In genomic region chr5:93401844-93402243, GRCh38 we compare ENCODE assay signal across 13 cellular contexts.
A peak's percentile ranks its signal among the peaks of the same experiment; 100 is the strongest.
DNase-seq lines count a peak whose midpoint lies in the region; TF ChIP-seq lines count a peak whose summit lies in the region.
"Had no signal": no experiment of that assay in that cellular context is flagged by ENCODE, and none has a peak within 500 bp of the region (broad histone marks: within the 10 kb centered on the region; RNA-seq: fewer than 3 reads in every experiment).

No MANE protein-coding gene starts in this region.

- H3K27me3 Mint-ChIP-seq in brain = no peaks in the 10 kb centered on the region

- H3K4me2 ChIP-seq in MM.1S (ENCODE audit: low read depth, low read length) = peak overlapping the region; percentile 24; the same call in 1 of the 2 replicates

- H3K27me3 ChIP-seq in MM.1S (replicated peaks; ENCODE audit: insufficient read depth, low read length) = no peaks in the 10 kb centered on the region

- H3K9me2 ChIP-seq in MM.1S (replicated peaks; ENCODE audit: insufficient read depth, low read length) = no peaks in the 10 kb centered on the region

- H2AFZ ChIP-seq in MM.1S (ENCODE audit: low read length) = no peak overlapping the region
- H2AFZ ChIP-seq: GM23248 had no signal

- DNase-seq in MM.1S (peak; percentile 56), pons (ENCODE audit: low spot score) (peak; percentile 22)
- DNase-seq in effector CD4-positive, alpha-beta T cell = no peak
- DNase-seq in activated CD4-positive, alpha-beta T cell treated with anti-CD3 and anti-CD28 coated beads for 48 hours = no peak
- DNase-seq in activated T-cell treated with anti-CD3 and anti-CD28 coated beads, Interleukin-2, amount 50 U/mL, for 48 hours = no peak
- DNase-seq: ACHN; AML-193; Caco-2; CD4-positive, alpha-beta T cell; GM23248 had no signal

- H4K20me1 ChIP-seq in MM.1S (ENCODE audit: insufficient read depth, low read length) = no peaks in the 10 kb centered on the region

- H3K79me2 ChIP-seq in MM.1S (ENCODE audit: low read length) = no peaks in the 10 kb centered on the region

- H3K9me3 ChIP-seq in MM.1S (replicated peaks; ENCODE audit: insufficient read depth, low read length) = no peaks in the 10 kb centered on the region
- H3K9me3 ChIP-seq: Caco-2, HAP-1 had no signal

- peaks cover 37% of the 10 kb centered on the region for H3K4me1 Mint-ChIP-seq in brain

- H3K4me3 Mint-ChIP-seq in brain = peak overlapping the region in 4 of 5 experiments; percentile 0 to 75 (median 22)
- H3K4me3 Mint-ChIP-seq: CD4-positive, alpha-beta T cell had no signal

- peak overlapping the region in 4 of 5 experiments; percentile 12 to 88 (median 64) for H3K27ac Mint-ChIP-seq in brain
- H3K27ac Mint-ChIP-seq: CD4-positive, alpha-beta T cell had no signal

- H3K9me3 Mint-ChIP-seq in brain = peaks cover 0 to 10% (median 5%) of the 10 kb centered on the region in 5 experiments

- no peaks in the 10 kb centered on the region for H3K36me3 ChIP-seq in MM.1S (replicated peaks; ENCODE audit: insufficient read depth, low read length)
- H3K36me3 ChIP-seq: HAP-1 had no signal

- no peak overlapping the region for H3K9ac ChIP-seq in MM.1S (ENCODE audit: low read length)
- H3K9ac ChIP-seq: GM23248 had no signal

- no peak overlapping the region for H3K4me3 ChIP-seq in MM.1S (ENCODE audit: low read length)
- H3K4me3 ChIP-seq: GM23248, HAP-1 had no signal

- H3K36me3 Mint-ChIP-seq in brain = no peaks in the 10 kb centered on the region

- no peaks in the 10 kb centered on the region for H3F3A ChIP-seq in MM.1S (ENCODE audit: insufficient read depth, low read length)

- no peak overlapping the region for H3K27ac ChIP-seq in MM.1S (ENCODE audit: low read length)
- H3K27ac ChIP-seq: C4-2B, GM23248 had no signal

- peaks cover 4% of the 10 kb centered on the region; the same call in 1 of the 2 replicates for H3K4me1 ChIP-seq in MM.1S (ENCODE audit: low read length)
- H3K4me1 ChIP-seq: Caco-2 had no signal

- TF ChIP-seq CTCF in MM.1S (IDR thresholded peaks at IDR 0.05; ENCODE audit: low read length) (no peak), brain (conservative IDR thresholded peaks at IDR 0.05) (no peak)

Comparison
In these comparisons a context has a peak if more than half of its experiments do, and no peak if none do; other contexts are left out.
1. DNase-seq: peak in MM.1S (single experiment) and pons (single experiment); none in effector CD4-positive, alpha-beta T cell (single experiment), activated CD4-positive, alpha-beta T cell treated with anti-CD3 and anti-CD28 coated beads for 48 hours (single experiment) and activated T-cell treated with anti-CD3 and anti-CD28 coated beads, Interleukin-2, amount 50 U/mL, for 48 hours (0 of 2).